24 cellular contexts compared by ENCODE assay signal in genomic region chr2:174963437-174964400, GRCh38. TPM values are rescaled to one million over a fixed set of nuclear protein-coding genes. Genes with fewer than 3 reads are reported as not detected.
DNase-seq lines count a peak whose midpoint lies in the region; TF ChIP-seq lines count a peak whose summit lies in the region.
"Had no signal": no experiment of that assay in that cellular context is flagged by ENCODE, and none has a peak within 500 bp of the region (broad histone marks: within the 10 kb centered on the region; RNA-seq: fewer than 3 reads in every experiment).

No MANE protein-coding gene starts in this region.

- H3K14ac ChIP-seq in trophoblast cell (ENCODE audit: low read length) = no peak overlapping the region

- WGBS in iPS DF 6.9 (ENCODE audit: insufficient coverage, insufficient read length) = no CpG with 5 or more reads among the region's 7 CpGs
- WGBS in trophoblast cell (ENCODE audit: extremely low coverage, insufficient coverage, insufficient read length) = no CpG with 5 or more reads among the region's 7 CpGs

- no peak overlapping the region for H2AK5ac ChIP-seq in trophoblast cell (ENCODE audit: low read length)

- H3K18ac ChIP-seq in trophoblast cell (ENCODE audit: low read length) = no peak overlapping the region

- no peak overlapping the region for H4K91ac ChIP-seq in trophoblast cell (ENCODE audit: low read depth, low read length)

- no peak overlapping the region for H2BK5ac ChIP-seq in trophoblast cell (ENCODE audit: low read depth, low read length, poor library complexity)

- H3K4me3 ChIP-seq in HUES48 (ENCODE audit: low read depth, low read length) (no peak overlapping the region), iPS DF 6.9 (ENCODE audit: low read length) (no peak overlapping the region), trophoblast cell (ENCODE audit: low read depth, low read length) (no peak overlapping the region)
- H3K4me3 ChIP-seq: coronary artery, suprapubic skin had no signal

- H3K4me1 ChIP-seq in HUES48 (ENCODE audit: control insufficient read depth, insufficient read depth, low read length) = peaks cover 66% of the 10 kb centered on the region
- H3K4me1 ChIP-seq in iPS DF 6.9 (ENCODE audit: control insufficient read depth, insufficient read depth, low read length) = peaks cover 9% of the 10 kb centered on the region; the same call in 1 of the 2 replicates
- peaks cover 2 to 4% of the 10 kb centered on the region in 2 experiments for H3K4me1 ChIP-seq in trophoblast cell (ENCODE audit: control insufficient read depth in 1 of 2, insufficient read depth in 2 of 2, low read length in 2 of 2)

- no peak overlapping the region for H3K4ac ChIP-seq in trophoblast cell (ENCODE audit: low read depth, low read length)

- peaks cover 1% of the 10 kb centered on the region for H3K79me2 ChIP-seq in trophoblast cell (ENCODE audit: control insufficient read depth, insufficient read depth, low read length, poor library complexity)

- H2AFZ ChIP-seq in trophoblast cell (ENCODE audit: insufficient read depth, low read length, poor library complexity) = no peak overlapping the region

- H2BK12ac ChIP-seq in trophoblast cell (ENCODE audit: low read length) = no peak overlapping the region

- no peak overlapping the region for H4K8ac ChIP-seq in trophoblast cell (ENCODE audit: low read depth, low read length)

- DNase-seq in amniotic epithelial cell (ENCODE audit: low read depth) = peak; percentile 50
- no peak for DNase-seq in iPS DF 6.9 (ENCODE audit: low read depth, low spot score)
- no peak for DNase-seq in trophoblast cell
- no peak for DNase-seq in NCI-H1436 treated with DMSO at 0.1 percent for 48 hours (lab: John Stamatoyannopoulos, UW)
- DNase-seq in amniotic stem cell (lab: John Stamatoyannopoulos, UW) = no peak
- DNase-seq in GM20000 (ENCODE audit: low spot score) = no peak
- no peak for DNase-seq in activated CD8-positive, alpha-beta memory T cell treated with anti-CD3 and anti-CD28 coated beads for 24 hours
- DNase-seq: activated CD4-positive, alpha-beta memory T cell treated with anti-CD3 and anti-CD28 coated beads for 36 hours; activated naive CD4-positive, alpha-beta T cell; activated T-cell treated with anti-CD3 and anti-CD28 coated beads, Interleukin-2, amount 50 U/mL, for 1 hour; CD4-positive, CD25-positive, alpha-beta regulatory T cell; DMS 273 treated with DMSO at 0.1 percent for 48 hours; foreskin fibroblast; GF-D8; hypothalamus; mesenchymal stem cell; NCI-H1436; NCI-H2171; NCI-H526 treated with DMSO at 0.1 percent for 48 hours; SHP77; T-helper 17 cell had no signal

- H2BK120ac ChIP-seq in trophoblast cell (ENCODE audit: insufficient read depth, low read length, poor library complexity) = no peak overlapping the region

- H4K12ac ChIP-seq in trophoblast cell (ENCODE audit: low read depth, low read length) = no peak overlapping the region

- no peaks in the 10 kb centered on the region for H3K27me3 ChIP-seq in HUES48 (ENCODE audit: control insufficient read depth, insufficient read depth, low read length)
- no peaks in the 10 kb centered on the region for H3K27me3 ChIP-seq in iPS DF 6.9 (ENCODE audit: control insufficient read depth, insufficient read depth, low read length)
- H3K27me3 ChIP-seq in trophoblast cell (ENCODE audit: insufficient read depth, low read length) = no peaks in the 10 kb centered on the region
- H3K27me3 ChIP-seq: suprapubic skin had no signal

- no peak overlapping the region for H3K4me2 ChIP-seq in trophoblast cell (ENCODE audit: low read length)

- H3K9ac ChIP-seq in HUES48 (ENCODE audit: low read depth, low read length) = 0 out of 2 replicates have a peak overlapping the region, but pooled peaks have one; percentile 3
- H3K9ac ChIP-seq in trophoblast cell (ENCODE audit: low read length) = no peak overlapping the region

- H3K9me3 ChIP-seq in HUES48 (ENCODE audit: control insufficient read depth, insufficient read depth, low read length) (no peaks in the 10 kb centered on the region), iPS DF 6.9 (ENCODE audit: control insufficient read depth, insufficient read depth, low read length) (no peaks in the 10 kb centered on the region), trophoblast cell (ENCODE audit: insufficient read depth, low read depth, low read length) (no peaks in the 10 kb centered on the region)
- H3K9me3 ChIP-seq: suprapubic skin had no signal

- H3K36me3 ChIP-seq in HUES48 (ENCODE audit: control insufficient read depth, insufficient read depth, low read length) (no peaks in the 10 kb centered on the region), iPS DF 6.9 (ENCODE audit: control insufficient read depth, insufficient read depth, low read length) (no peaks in the 10 kb centered on the region), trophoblast cell (ENCODE audit: control insufficient read depth in 1 of 2, insufficient read depth in 2 of 2, low read length in 2 of 2) (no peaks in the 10 kb centered on the region)
- H3K36me3 ChIP-seq: suprapubic skin had no signal

- H3K27ac ChIP-seq in HUES48 (ENCODE audit: low read depth, low read length) (peak overlapping the region; percentile 97), iPS DF 6.9 (ENCODE audit: low read length) (peak overlapping the region; percentile 80), trophoblast cell (ENCODE audit: low read depth, low read length) (peak overlapping the region; percentile 4)
- H3K27ac ChIP-seq: coronary artery, suprapubic skin had no signal

- no peak overlapping the region for H3K23ac ChIP-seq in trophoblast cell (ENCODE audit: low read length)

- TF ChIP-seq CTCF in GM20000 (IDR thresholded peaks at IDR 0.05; ENCODE audit: extremely low read depth, missing control alignments) = no peak

- H3K79me1 ChIP-seq in trophoblast cell (ENCODE audit: low read length) = no peaks in the 10 kb centered on the region

RNA-seq across cellular contexts. Expression of gene CHN1, which starts 41.5 kb away (rescaled TPM):
- polyA plus RNA-seq in trophoblast cell (2013) = 7.3 and 8.7 TPM in 2 replicates

Comparison
In these comparisons a context has a peak if more than half of its experiments do, and no peak if none do; other contexts are left out.
1. H3K27ac ChIP-seq: peak in every context shown above with its lines; median percentile 97 in HUES48; 80 in iPS DF 6.9; 4 in trophoblast cell.